Comparison of ENCODE assay signal across 8 cellular contexts in genomic region chr22:20551805-20552449, GRCh38. TPM values are rescaled to one million over a fixed set of nuclear protein-coding genes. Genes with fewer than 3 reads are reported as not detected.
DNase-seq lines count a peak whose midpoint lies in the region; ATAC-seq, FAIRE-seq and TF ChIP-seq lines count a peak whose summit lies in the region.

No MANE protein-coding gene starts in this region.

- H3K9me3 ChIP-seq in right atrium auricular region = no peaks in the 10 kb centered on the region

- H3K36me3 ChIP-seq in right atrium auricular region = peaks cover 5% of the 10 kb centered on the region

- TF ChIP-seq CTCF in HFF-Myc (IDR thresholded peaks at IDR 0.05; ENCODE audit: low read depth, low read length, missing control alignments) (peak; percentile 30), right atrium auricular region (IDR thresholded peaks at IDR 0.05) (peak in 1 of 2 donors; percentile 56)

- ATAC-seq in HG03571 (IDR thresholded peaks at IDR 0.05; ENCODE audit: unreplicated experiment) = no peak

- no peak overlapping the region for H3K4me3 ChIP-seq in HFF-Myc (replicated peaks; ENCODE audit: low read depth, low read length)
- no peak overlapping the region for H3K4me3 ChIP-seq in right atrium auricular region

- no peak for DNase-seq in HFF-Myc (ENCODE audit: extremely low read depth, low read depth)
- DNase-seq in activated naive CD4-positive, alpha-beta T cell treated with anti-CD3 and anti-CD28 coated beads, Interleukin-2, amount 50 U/mL, for 16 hours = peak; percentile 48
- no peak for DNase-seq in right atrium auricular region (ENCODE audit: low spot score)
- peak; percentile 34 for DNase-seq in stimulated activated CD4-positive, alpha-beta T cell treated with anti-CD3 and anti-CD28 coated beads, Interleukin-12 subunit alpha, Interleukin-12 subunit beta, amount 100 ng/mL, for 4 hours
- DNase-seq in NCI-H146 (lab: John Stamatoyannopoulos, UW) = no peak
- no peak for DNase-seq in DMS53 (lab: John Stamatoyannopoulos, UW)
- no peak for DNase-seq in GM19239 (ENCODE audit: insufficient read length, low spot score)

- H3K27ac ChIP-seq in right atrium auricular region = peak overlapping the region; percentile 85 to 86

- FAIRE-seq in GM19239 (lab: Jason Lieb, UNC) = no peak

- no peaks in the 10 kb centered on the region for H3K27me3 ChIP-seq in right atrium auricular region

- H3K4me1 ChIP-seq in right atrium auricular region = peaks cover 0 to 79% of the 10 kb centered on the region in 2 donors

RNA-seq across cellular contexts. Expression of gene MED15, which starts 44.5 kb away (rescaled TPM):
- total RNA-seq in right atrium auricular region = 10 to 100 TPM; 18.8 to 40.6 TPM

RNA-seq across cellular contexts. Expression of gene KLHL22, which starts 56.3 kb away (rescaled TPM):
- 10 to 100 TPM; 16.0 to 21.9 TPM for total RNA-seq in right atrium auricular region

Comparison
In these comparisons a context has a peak if more than half of its experiments do, and no peak if none do; other contexts are left out.
1. DNase-seq: peak in activated naive CD4-positive, alpha-beta T cell treated with anti-CD3 and anti-CD28 coated beads, Interleukin-2, amount 50 U/mL, for 16 hours (single experiment) and stimulated activated CD4-positive, alpha-beta T cell treated with anti-CD3 and anti-CD28 coated beads, Interleukin-12 subunit alpha, Interleukin-12 subunit beta, amount 100 ng/mL, for 4 hours (single experiment); none in HFF-Myc (single experiment), right atrium auricular region (single experiment), NCI-H146 (single experiment), DMS53 (single experiment) and GM19239 (single experiment).